ENCODE assay signal across 9 cellular contexts in genomic region chr2:189613077-189613636, GRCh38. TPM values are rescaled to one million over a fixed set of nuclear protein-coding genes. Genes with fewer than 3 reads are reported as not detected.
DNase-seq lines count a peak whose midpoint lies in the region; ATAC-seq and TF ChIP-seq lines count a peak whose summit lies in the region.
"Had no signal": no experiment of that assay in that cellular context is flagged by ENCODE, and none has a peak within 500 bp of the region (broad histone marks: within the 10 kb centered on the region; RNA-seq: fewer than 3 reads in every experiment).

No MANE protein-coding gene starts in this region.

- H3K27ac ChIP-seq in SK-N-SH (ENCODE audit: low read depth in 2 of 2, low read length in 1 of 2) (peak overlapping the region in 1 of 2 experiments; percentile 14; a peak in 2 of 4 replicates), gastroesophageal sphincter (peak overlapping the region in 2 of 4 donors; percentile 26 to 29)

- peaks cover 25% of the 10 kb centered on the region for H3K4me1 Mint-ChIP-seq in progenitor cell of endocrine pancreas (ENCODE audit: low read depth)

- CTCF ChIA-PET in SK-N-SH (lab: Yijun Ruan, JAX) = interaction anchor here (0.5 to 1.3 kb wide), 3 partner anchors 10 to 48 kb away, joined by 3 to 5 read pairs (median 3); partner anchors contain the start of gene SLC40A1

- H3K27me3 Mint-ChIP-seq in progenitor cell of endocrine pancreas = no peaks in the 10 kb centered on the region

- intact Hi-C loops in lower leg skin (cut with DNase I; ENCODE audit: low total_unique reads) = no loop called here

- H2AFZ ChIP-seq in SK-N-SH (ENCODE audit: low read depth) = peak overlapping the region; percentile 63; the same call in 1 of the 2 replicates

- H4K20me1 ChIP-seq in SK-N-SH (ENCODE audit: insufficient read depth) = no peaks in the 10 kb centered on the region

- no peaks in the 10 kb centered on the region for H3K79me2 ChIP-seq in SK-N-SH (ENCODE audit: insufficient read depth)

- TF ChIP-seq CTCF in SK-N-SH (IDR thresholded peaks at IDR 0.05) (no peak), gastroesophageal sphincter (IDR thresholded peaks at IDR 0.05) (no peak), progenitor cell of endocrine pancreas (IDR thresholded peaks at IDR 0.05; ENCODE audit: unreplicated experiment) (no peak), lower leg skin (IDR thresholded peaks at IDR 0.05) (no peak)

- no peaks in the 10 kb centered on the region for H3K36me3 Mint-ChIP-seq in progenitor cell of endocrine pancreas (ENCODE audit: insufficient read depth)

- 57% methylated on average over 6 of the region's 6 CpGs for WGBS in SK-N-SH (ENCODE audit: low lambda C conversion rate)
- WGBS in gastroesophageal sphincter (ENCODE audit: low coverage in 1 of 2), 2 donors = 7 to 26% methylated on average over 5 to 6 of the region's 6 CpGs
- 22 to 30% methylated on average over 6 of the region's 6 CpGs for WGBS in lower leg skin, 2 donors

- POLR2A ChIA-PET in SK-N-SH (lab: Yijun Ruan, JAX) = interaction anchor here (1.0 kb wide), 1 partner anchor 33 kb away, joined by 3 read pairs; the partner anchor contains the start of gene SLC40A1

- peak; percentile 56 for DNase-seq in DMS53 treated with DMSO at 0.1 percent for 48 hours (lab: John Stamatoyannopoulos, UW; ENCODE audit: unreplicated experiment)
- DNase-seq in SK-N-SH = no peak
- no peak for DNase-seq in progenitor cell of endocrine pancreas (ENCODE audit: low spot score, unreplicated experiment)
- DNase-seq in lower leg skin (ENCODE audit: low spot score in 2 of 2) = no peak
- DNase-seq in cortex of kidney (lab: John Stamatoyannopoulos, UW) = no peak
- DNase-seq: T-helper 9 cell had no signal

- H3K4me1 ChIP-seq in SK-N-SH (ENCODE audit: control insufficient read depth in 1 of 2, insufficient read depth in 2 of 2, low read depth in 1 of 2, low read length in 1 of 2) = peaks cover 9 to 12% of the 10 kb centered on the region in 2 experiments; a peak in 3 of 4 replicates
- H3K4me1 ChIP-seq in gastroesophageal sphincter = peaks cover 0 to 17% (median 0%) of the 10 kb centered on the region in 3 donors

- no peaks in the 10 kb centered on the region for H3K9me3 ChIP-seq in SK-N-SH
- H3K9me3 ChIP-seq in gastroesophageal sphincter = no peaks in the 10 kb centered on the region

- H3K4me3 Mint-ChIP-seq in progenitor cell of endocrine pancreas (ENCODE audit: low read depth) = no peak overlapping the region

- no peaks in the 10 kb centered on the region for H3K9me3 Mint-ChIP-seq in progenitor cell of endocrine pancreas (ENCODE audit: low read depth)

- H3K4me3 ChIP-seq in SK-N-SH (ENCODE audit: low read depth in 2 of 2, low read length in 1 of 2) (no peak overlapping the region), gastroesophageal sphincter (peak overlapping the region; percentile 17 to 22), lower leg skin (ENCODE audit: low read depth, poor library complexity, severe bottlenecking) (no peak overlapping the region)

- ATAC-seq in gastroesophageal sphincter (peak; percentile 68), GM18498 (IDR thresholded peaks at IDR 0.05; ENCODE audit: unreplicated experiment) (no peak), HG03045 (IDR thresholded peaks at IDR 0.05; ENCODE audit: unreplicated experiment) (no peak)

- no peaks in the 10 kb centered on the region for H3F3A ChIP-seq in SK-N-SH (replicated peaks; ENCODE audit: insufficient read depth)

- H3K36me3 ChIP-seq in SK-N-SH (replicated peaks in 1 of 2; ENCODE audit: control insufficient read depth in 1 of 2, insufficient read depth in 2 of 2, low read length in 1 of 2) = no peaks in the 10 kb centered on the region
- no peaks in the 10 kb centered on the region for H3K36me3 ChIP-seq in gastroesophageal sphincter

- TF ChIP-seq EP300 in SK-N-SH (IDR thresholded peaks at IDR 0.05; ENCODE audit: borderline replicate concordance in 1 of 2, low read depth in 1 of 2, low read length in 1 of 2) = no peak
- TF ChIP-seq EP300 in gastroesophageal sphincter (IDR thresholded peaks at IDR 0.05) = no peak

- no peak overlapping the region for H3K4me2 ChIP-seq in SK-N-SH

- H3K27me3 ChIP-seq in SK-N-SH (ENCODE audit: insufficient read depth) (no peaks in the 10 kb centered on the region), gastroesophageal sphincter (no peaks in the 10 kb centered on the region)

- H3K27ac Mint-ChIP-seq in progenitor cell of endocrine pancreas = peak overlapping the region; percentile 42

- TF ChIP-seq POLR2A in gastroesophageal sphincter (IDR thresholded peaks at IDR 0.05) (no peak), lower leg skin (IDR thresholded peaks at IDR 0.05) (no peak)

- no peaks in the 10 kb centered on the region for H3K9me2 ChIP-seq in SK-N-SH

- no peak overlapping the region for H3K9ac ChIP-seq in SK-N-SH

- no peak for TF ChIP-seq RAD21 in SK-N-SH (IDR thresholded peaks at IDR 0.05; ENCODE audit: low read length)

TF ChIP-seq in SK-N-SH, 30 proteins besides CTCF, POLR2A, EP300 and RAD21:
- no peak for TF ChIP-seq MEF2A (IDR thresholded peaks at IDR 0.05; ENCODE audit: borderline replicate concordance, low read depth)

RNA-seq across cellular contexts. Expression of gene SLC40A1, which starts 32.6 kb away (rescaled TPM):
- 1.8 and 2.1 TPM in 2 replicates for polyA plus RNA-seq in SK-N-SH (2012; rRNA removed)
- 3.1 and 3.4 TPM in 2 replicates for polyA plus RNA-seq in SK-N-SH (2012; cell fraction: cytosol; rRNA removed)
- 0.97 TPM in 2 replicates for polyA plus RNA-seq in SK-N-SH (2012; cell fraction: nucleus; rRNA removed)
- total RNA-seq in gastroesophageal sphincter (10 to 100 TPM; 32.1 to 96.3 (median 57.2) TPM), progenitor cell of endocrine pancreas (14.6 and 15.8 TPM in 2 replicates), lower leg skin (10 to 100 TPM; 16.0 to 33.1 (median 18.1) TPM)

RNA-seq across cellular contexts. Expression of gene ASNSD1, which starts 48.1 kb away (rescaled TPM):
- 15.5 and 19.5 TPM in 2 replicates for polyA plus RNA-seq in SK-N-SH (2012; rRNA removed)
- 28.6 and 35.9 TPM in 2 replicates for polyA plus RNA-seq in SK-N-SH (2012; cell fraction: cytosol; rRNA removed)
- polyA plus RNA-seq in SK-N-SH (2012; cell fraction: nucleus; rRNA removed) = 3.6 and 10.3 TPM in 2 replicates
- total RNA-seq in gastroesophageal sphincter = 10 to 100 TPM; 40.3 to 76.1 (median 52.9) TPM
- total RNA-seq in progenitor cell of endocrine pancreas = 38.2 and 38.6 TPM in 2 replicates
- 10 to 100 TPM; 28.9 to 32.8 (median 30.6) TPM for total RNA-seq in lower leg skin

Comparison
In these comparisons a context has a peak if more than half of its experiments do, and no peak if none do; other contexts are left out.
1. H3K4me3 ChIP-seq: peak in gastroesophageal sphincter (2 of 2); none in SK-N-SH (0 of 2) and lower leg skin (single experiment).